8 cellular contexts compared by ENCODE assay signal in the genomic region with DNA sequence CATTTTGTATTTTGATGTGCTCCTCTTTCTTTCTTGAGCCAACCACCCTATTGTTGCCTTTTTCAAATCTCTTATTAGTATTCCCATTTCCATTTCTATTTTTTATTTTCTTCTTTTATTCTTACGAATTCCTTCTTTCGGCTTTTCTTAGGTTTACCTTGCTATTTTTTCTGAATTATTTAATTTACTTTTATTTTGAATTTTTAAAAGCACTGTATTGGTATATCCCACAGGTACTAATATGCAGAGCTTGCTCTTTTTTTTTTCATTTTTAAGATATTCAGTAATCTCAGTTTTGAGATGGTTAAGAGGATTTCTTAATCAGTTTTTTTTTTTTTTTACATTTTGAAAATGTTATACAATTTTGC. TPM values are rescaled to one million over a fixed set of nuclear protein-coding genes. Genes with fewer than 3 reads are reported as not detected.
DNase-seq lines count a peak whose midpoint lies in the region; ATAC-seq, FAIRE-seq and TF ChIP-seq lines count a peak whose summit lies in the region.

No MANE protein-coding gene starts in this region.

- H3K9me3 ChIP-seq in ascending aorta (peaks cover 0 to 8% of the 10 kb centered on the region in 2 donors), HepG2 (ENCODE audit: low read length) (peaks cover 9% of the 10 kb centered on the region), thymus (ENCODE audit: control insufficient read depth) (no peaks in the 10 kb centered on the region)

- peak overlapping the region; percentile 81 for H3K4me2 ChIP-seq in HepG2 (ENCODE audit: low read depth, low read length)

- H3K27me3 ChIP-seq in ascending aorta (no peaks in the 10 kb centered on the region), HepG2 (ENCODE audit: control insufficient read depth in 1 of 2, insufficient read depth in 2 of 2, low read length in 2 of 2) (no peaks in the 10 kb centered on the region; a peak in 2 of 5 replicates), thymus (ENCODE audit: control insufficient read depth, insufficient read depth) (no peaks in the 10 kb centered on the region)

- WGBS in HepG2 (ENCODE audit: low lambda C conversion rate) = 77% methylated on average over 2 of the region's 2 CpGs
- 99% methylated on average over 2 of the region's 2 CpGs for WGBS in thymus

- no peak for DNase-seq in activated CD8-positive, alpha-beta memory T cell treated with anti-CD3 and anti-CD28 coated beads, Interleukin-2, amount 10 ng/mL, durations not matched to agents 7 days and 5 days
- DNase-seq in activated CD8-positive, alpha-beta memory T cell treated with anti-CD3 and anti-CD28 coated beads, Interleukin-2, amount 50 U/mL, for 4 hours = no peak
- DNase-seq in ascending aorta (ENCODE audit: low spot score in 2 of 2) (no peak), HepG2 (ENCODE audit: low spot score) (no peak), GM12892 (ENCODE audit: insufficient read length) (no peak)

- peaks cover 8% of the 10 kb centered on the region for H3K79me2 ChIP-seq in HepG2 (ENCODE audit: insufficient read depth, low read length)

- peaks cover 3 to 4% of the 10 kb centered on the region in 2 donors for H3K4me1 ChIP-seq in ascending aorta
- H3K4me1 ChIP-seq in HepG2 (ENCODE audit: insufficient read depth, low read length) = peaks cover 29% of the 10 kb centered on the region
- no peaks in the 10 kb centered on the region for H3K4me1 ChIP-seq in thymus (ENCODE audit: control insufficient read depth, insufficient read depth, low read length)

- peaks cover 14% of the 10 kb centered on the region for H3K27me3 Mint-ChIP-seq in activated CD8-positive, alpha-beta memory T cell treated with anti-CD3 and anti-CD28 coated beads, Interleukin-2, amount 10 ng/mL, durations not matched to agents 7 days and 5 days

- no peak for TF ChIP-seq RAD21 in HepG2 (CRISPR knock-in tag; IDR thresholded peaks at IDR 0.05)

- TF ChIP-seq CTCF in ascending aorta (IDR thresholded peaks at IDR 0.05) = no peak
- TF ChIP-seq CTCF in HepG2 (CRISPR knock-in tag; IDR thresholded peaks at IDR 0.05) = no peak

- H4K20me1 ChIP-seq in HepG2 (ENCODE audit: insufficient read depth, low read length) = no peaks in the 10 kb centered on the region

- no peak for ATAC-seq in activated CD8-positive, alpha-beta memory T cell treated with anti-CD3 and anti-CD28 coated beads, Interleukin-2, amount 10 ng/mL, durations not matched to agents 7 days and 5 days
- ATAC-seq in HepG2 = no peak
- no peak for ATAC-seq in HG02571 (IDR thresholded peaks at IDR 0.05; ENCODE audit: unreplicated experiment)
- ATAC-seq in GM21825 (IDR thresholded peaks at IDR 0.05; ENCODE audit: unreplicated experiment) = no peak

- intact Hi-C loops in ascending aorta (cut with DNase I) = loop anchor here (10.0 kb wide), 1 partner anchor 188 kb away; a partner anchor contains a TSS
- intact Hi-C loops in HepG2 (cut with micrococcal nuclease; ENCODE audit: unreplicated experiment) = no loop called here

- peak overlapping the region; percentile 88 for H2AFZ ChIP-seq in HepG2 (ENCODE audit: low read length)

- POLR2A ChIA-PET in HepG2 (lab: Yijun Ruan, JAX) = no interaction called here

- CTCF ChIA-PET in activated CD8-positive, alpha-beta memory T cell treated with anti-CD3 and anti-CD28 coated beads, Interleukin-2, amount 10 ng/mL, durations not matched to agents 7 days and 5 days (lab: Charles Lee) = interaction anchor here (1.4 kb wide), 1 partner anchor 19 kb away, joined by 4 read pairs; a partner anchor contains a TSS
- CTCF ChIA-PET in HepG2 (lab: Yijun Ruan, JAX; ENCODE audit: low intra/inter-chr PET ratio, low total read pairs) = no interaction called here

- H3K4me3 Mint-ChIP-seq in activated CD8-positive, alpha-beta memory T cell treated with anti-CD3 and anti-CD28 coated beads, Interleukin-2, amount 10 ng/mL, durations not matched to agents 7 days and 5 days = peak overlapping the region; percentile 98

- peaks cover 13% of the 10 kb centered on the region for H3K9me3 Mint-ChIP-seq in activated CD8-positive, alpha-beta memory T cell treated with anti-CD3 and anti-CD28 coated beads, Interleukin-2, amount 10 ng/mL, durations not matched to agents 7 days and 5 days (ENCODE audit: low read depth)

- TF ChIP-seq EP300 in HepG2 (IDR thresholded peaks at IDR 0.05; ENCODE audit: low read depth in 2 of 2, low read length in 2 of 2) (no peak), HepG2 (CRISPR knock-in tag; IDR thresholded peaks at IDR 0.05; ENCODE audit: borderline replicate concordance) (no peak)

- no peak for FAIRE-seq in HepG2 (lab: Jason Lieb, UNC)
- FAIRE-seq in GM12892 (lab: Jason Lieb, UNC) = no peak

- no peak overlapping the region for H3K27ac Mint-ChIP-seq in activated CD8-positive, alpha-beta memory T cell treated with anti-CD3 and anti-CD28 coated beads, Interleukin-2, amount 10 ng/mL, durations not matched to agents 7 days and 5 days

- H3K27ac ChIP-seq in ascending aorta = peak overlapping the region in 1 of 2 donors; percentile 71
- H3K27ac ChIP-seq in HepG2 (ENCODE audit: extremely low read length, insufficient read depth, low read length) = peak overlapping the region; percentile 77
- H3K27ac ChIP-seq in thymus (ENCODE audit: low read depth) = no peak overlapping the region

- TF ChIP-seq POLR2A in HepG2 (IDR thresholded peaks at IDR 0.05; ENCODE audit: insufficient read depth in 1 of 2, low read depth in 2 of 2, low read length in 2 of 2) (no peak), GM12892 (IDR thresholded peaks at IDR 0.05; ENCODE audit: low read depth, low read length) (no peak)

- H3K36me3 ChIP-seq in ascending aorta (no peaks in the 10 kb centered on the region), HepG2 (replicated peaks in 1 of 2; ENCODE audit: control insufficient read depth in 1 of 2, insufficient read depth in 2 of 2, low read length in 2 of 2) (0 out of 5 replicates have a peak, but pooled peaks cover 0 to 2% of the 10 kb centered on the region in 2 experiments), thymus (ENCODE audit: control insufficient read depth, insufficient read depth) (no peaks in the 10 kb centered on the region)

- H3K4me3 ChIP-seq in ascending aorta = peak overlapping the region; percentile 64 to 95
- H3K4me3 ChIP-seq in HepG2 (replicated peaks in 1 of 3; ENCODE audit: insufficient read depth in 1 of 3, low read depth in 2 of 3, low read length in 3 of 3) = peak overlapping the region; percentile 97 to 99 (median 98)
- peak overlapping the region; percentile 61 for H3K4me3 ChIP-seq in thymus (ENCODE audit: low read length)

- in situ Hi-C loops in HepG2 (cut with HindIII; ENCODE audit: extremely low pct_ligation_motif_present, low pct_unique_long_range_greater_than_20kb) = no loop called here

- peaks cover 18% of the 10 kb centered on the region for H3K36me3 Mint-ChIP-seq in activated CD8-positive, alpha-beta memory T cell treated with anti-CD3 and anti-CD28 coated beads, Interleukin-2, amount 10 ng/mL, durations not matched to agents 7 days and 5 days

- BruUV-seq in HepG2 (replicated peaks; lab: Mats Ljungman, UMichigan) = no TSS peak

- H3K4me1 Mint-ChIP-seq in activated CD8-positive, alpha-beta memory T cell treated with anti-CD3 and anti-CD28 coated beads, Interleukin-2, amount 10 ng/mL, durations not matched to agents 7 days and 5 days = peaks cover 14% of the 10 kb centered on the region

- peak overlapping the region; percentile 88; the same call in 1 of the 2 replicates for H3K9ac ChIP-seq in HepG2 (ENCODE audit: insufficient read depth, low read depth, low read length)

TF ChIP-seq in HepG2, 621 proteins besides CTCF, POLR2A, EP300 and RAD21:
- no peak for TF ChIP-seq NFE2L2 (IDR thresholded peaks at IDR 0.05; ENCODE audit: low read length)
- peak in 1 of 2 experiments; percentile 21; a peak in 1 of 4 replicates for TF ChIP-seq MAFK (conservative IDR thresholded peaks at IDR 0.05 in 1 of 2, IDR thresholded peaks at IDR 0.05 in 1 of 2; ENCODE audit: low read length in 2 of 2)

RNA-seq across cellular contexts. Expression of a gene that starts 18.4 kb away (rescaled TPM):
- total RNA-seq in activated CD8-positive, alpha-beta memory T cell treated with anti-CD3 and anti-CD28 coated beads, Interleukin-2, amount 10 ng/mL, durations not matched to agents 7 days and 5 days = 10 to 100 TPM in 1 of 2 experiments, 1 to 10 TPM in 1; 6.0 to 11.4 TPM
- not detected for total RNA-seq in ascending aorta
- total RNA-seq in HepG2 (2016; rRNA removed; fragmentation: Illumina TruSeq; extraction: Trizol) = not detected in 2 replicates
- not detected in 2 replicates for total RNA-seq in HepG2 (2016; cell fraction: cytosol; rRNA removed; fragmentation: Illumina TruSeq; extraction: Trizol; ENCODE audit: low read depth)
- total RNA-seq in HepG2 (2016; cell fraction: insoluble cytoplasmic fraction; rRNA removed; fragmentation: Illumina TruSeq; extraction: Trizol) = not detected in 2 replicates
- total RNA-seq in HepG2 (2016; cell fraction: membrane; rRNA removed; fragmentation: Illumina TruSeq; extraction: Trizol) = not detected in 2 replicates
- 0.09 TPM in 1 of 2 replicates, not detected in the other for total RNA-seq in HepG2 (2016; cell fraction: nucleus; rRNA removed; fragmentation: Illumina TruSeq; extraction: Trizol)
- not detected in 2 replicates for polyA plus RNA-seq in HepG2 (2011; rRNA removed)
- not detected in 2 replicates for polyA plus RNA-seq in HepG2 (2011; cell fraction: cytosol; rRNA removed)
- 0.03 TPM in 1 of 2 replicates, not detected in the other for polyA plus RNA-seq in HepG2 (2011; cell fraction: nucleus; rRNA removed)
- polyA plus RNA-seq in HepG2 (2012) = not detected in 2 replicates
- not detected in 2 replicates for polyA plus RNA-seq in HepG2 (2016; cell fraction: cytosol; fragmentation: Illumina TruSeq; extraction: Trizol; ENCODE audit: low read depth)
- polyA plus RNA-seq in HepG2 (2016; cell fraction: insoluble cytoplasmic fraction; fragmentation: Illumina TruSeq; extraction: Trizol; ENCODE audit: low read depth) = not detected in 2 replicates
- polyA plus RNA-seq in HepG2 (2016; cell fraction: membrane; fragmentation: Illumina TruSeq; extraction: Trizol; ENCODE audit: low read depth) = not detected in 2 replicates
- polyA plus RNA-seq in HepG2 (2016; cell fraction: nucleus; fragmentation: Illumina TruSeq; extraction: Trizol; ENCODE audit: insufficient read depth, low read depth) = not detected in 2 replicates
- polyA minus RNA-seq in HepG2 (2011; rRNA and poly(A)+ RNA removed; ENCODE audit: low replicate concordance) = 0.02 and 0.23 TPM in 2 replicates
- polyA minus RNA-seq in HepG2 (2011; cell fraction: cytosol; rRNA and poly(A)+ RNA removed) = not detected in 2 replicates
- 0.37 TPM in 1 of 2 replicates, not detected in the other for polyA minus RNA-seq in HepG2 (2011; cell fraction: nucleus; rRNA and poly(A)+ RNA removed)
- polyA plus RNA-seq in thymus = 1.0 TPM
- polyA plus RNA-seq in GM12892 (2012; ENCODE audit: missing spikeins) = 0.45 TPM
